Comparison of ENCODE assay signal across 21 cellular contexts in the genomic region with DNA sequence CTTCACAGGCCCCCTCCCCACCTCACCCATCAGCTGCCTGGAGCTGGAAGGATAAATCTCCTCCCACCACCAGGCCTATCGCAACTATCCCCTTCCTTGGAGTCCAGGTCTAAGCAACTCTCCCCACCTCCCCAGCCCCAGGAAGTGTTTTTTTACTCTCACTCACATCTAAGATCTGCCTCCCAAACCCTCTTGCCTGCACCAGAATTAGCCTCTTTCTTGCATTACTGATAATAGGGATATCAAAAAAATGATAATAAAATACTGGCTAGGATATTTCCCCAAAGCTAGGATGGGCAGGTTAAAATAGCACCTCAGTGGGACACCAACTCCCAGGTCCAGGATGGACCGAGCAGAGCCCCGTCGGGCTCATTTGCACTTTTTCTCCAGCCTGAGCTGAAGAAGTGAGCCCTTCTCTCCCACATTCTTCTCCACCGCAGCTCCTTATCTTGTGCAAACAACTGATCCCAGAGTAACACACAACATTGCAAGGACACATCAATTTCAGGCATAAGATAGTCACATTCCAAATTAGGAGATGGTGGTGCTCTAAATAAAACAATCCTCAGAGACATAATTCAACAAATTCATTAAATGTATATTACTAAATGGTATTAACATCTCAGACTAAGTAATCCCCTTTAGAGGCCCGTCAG. TPM values are rescaled to one million over a fixed set of nuclear protein-coding genes. Genes with fewer than 3 reads are reported as not detected.
DNase-seq lines count a peak whose midpoint lies in the region; ATAC-seq, FAIRE-seq and TF ChIP-seq lines count a peak whose summit lies in the region.
"Had no signal": no experiment of that assay in that cellular context is flagged by ENCODE, and none has a peak within 500 bp of the region (broad histone marks: within the 10 kb centered on the region; RNA-seq: fewer than 3 reads in every experiment).

No MANE protein-coding gene starts in this region.

- H3K9me3 ChIP-seq in K562 (replicated peaks; ENCODE audit: control insufficient read depth, insufficient read depth, low read depth, low read length): no peaks in the 10 kb centered on the region
- no peaks in the 10 kb centered on the region for H3K9me3 ChIP-seq in suprapubic skin

- no peak for FAIRE-seq in K562 (lab: Jason Lieb, UNC)
- FAIRE-seq: GM12892, H1 had no signal

- in situ Hi-C loops in K562 (cut with MboI): no loop called here

- H3K27me3 ChIP-seq in K562 (ENCODE audit: control insufficient read depth in 2 of 2, insufficient read depth in 2 of 2, low read length in 2 of 2): peaks cover 6 to 22% of the 10 kb centered on the region in 2 experiments; a peak in 4 of 5 replicates
- no peaks in the 10 kb centered on the region for H3K27me3 ChIP-seq in suprapubic skin
- H3K27me3 ChIP-seq: BLaER1 had no signal

- H3K79me2 ChIP-seq in K562 (ENCODE audit: control insufficient read depth, insufficient read depth, low read length): no peaks in the 10 kb centered on the region

- no peak overlapping the region for H3K4me2 ChIP-seq in K562 (ENCODE audit: insufficient read depth, low read length)
- H3K4me2 ChIP-seq: BLaER1 had no signal

- no peaks in the 10 kb centered on the region; a peak in 1 of 5 replicates for H3K4me1 ChIP-seq in K562 (replicated peaks in 1 of 2; ENCODE audit: control insufficient read depth in 2 of 2, insufficient read depth in 2 of 2, low read length in 2 of 2)
- no peaks in the 10 kb centered on the region for H3K4me1 ChIP-seq in suprapubic skin

- ATAC-seq in K562: no peak
- no peak for ATAC-seq in HG03460 (IDR thresholded peaks at IDR 0.05; ENCODE audit: unreplicated experiment)

- no peak overlapping the region for H2AFZ ChIP-seq in K562 (ENCODE audit: low read depth, low read length)

- TF ChIP-seq EP300 in K562 (IDR thresholded peaks at IDR 0.05; ENCODE audit: low read length) (no peak), suprapubic skin (IDR thresholded peaks at IDR 0.05) (no peak)

- DNase-seq in HuH-7 (ENCODE audit: low spot score): peak; percentile 17
- DNase-seq in K562 (ENCODE audit: extremely low read depth in 1 of 4, low spot score in 3 of 4): peak in 2 of 4 experiments; percentile 20 to 31
- peak; percentile 21 for DNase-seq in islet precursor cell
- DNase-seq in suprapubic skin (ENCODE audit: low spot score in 2 of 2): peak; percentile 9 to 11
- DNase-seq in NCI-H524 (lab: John Stamatoyannopoulos, UW): no peak
- no peak for DNase-seq in NCI-H1105 (lab: John Stamatoyannopoulos, UW)
- DNase-seq: 8988T; CD4-positive, alpha-beta memory T cell; DMS153; DMS79; GDM1; H9 had no signal

- no peaks in the 10 kb centered on the region for H3K36me3 ChIP-seq in K562 (ENCODE audit: control insufficient read depth, insufficient read depth, low read length)
- H3K36me3 ChIP-seq in suprapubic skin: no peaks in the 10 kb centered on the region
- H3K36me3 ChIP-seq: BLaER1 had no signal

- CTCF ChIA-PET in K562 (lab: Yijun Ruan, JAX; ENCODE audit: low intra/inter-chr PET ratio): no interaction called here

- intact Hi-C loops in K562 (cut with micrococcal nuclease): no loop called here

- no peak for TF ChIP-seq POLR2A in K562 (conservative IDR thresholded peaks at IDR 0.05)
- TF ChIP-seq POLR2A in suprapubic skin (IDR thresholded peaks at IDR 0.05): no peak

- H3K27ac ChIP-seq in K562 (ENCODE audit: extremely low read depth, low read depth, low read length) (no peak overlapping the region), suprapubic skin (no peak overlapping the region)
- H3K27ac ChIP-seq: BLaER1 had no signal

- H3K9me1 ChIP-seq in K562 (ENCODE audit: control insufficient read depth, insufficient read depth, low read length): no peaks in the 10 kb centered on the region

- no peak for TF ChIP-seq CTCF in K562 (IDR thresholded peaks at IDR 0.05 in 2 of 3, conservative IDR thresholded peaks at IDR 0.05 in 1 of 3; ENCODE audit: insufficient read depth in 2 of 3, low read depth in 1 of 3, low read length in 3 of 3)
- no peak for TF ChIP-seq CTCF in suprapubic skin (IDR thresholded peaks at IDR 0.05)

- POLR2A ChIA-PET in K562 (lab: Yijun Ruan, JAX): interaction anchor here (0.6 to 0.8 kb wide), 2 partner anchors 27 to 64 kb away, joined by 3 read pairs; no protein-coding TSS in a partner anchor

- no TSS peak for BruUV-seq in K562 (replicated peaks; lab: Mats Ljungman, UMichigan)

- no peak overlapping the region for H3K9ac ChIP-seq in K562 (ENCODE audit: insufficient read depth in 1 of 2, low read depth in 2 of 2, low read length in 2 of 2)
- H3K9ac ChIP-seq: BLaER1 had no signal

- H3K4me3 ChIP-seq in K562: no peak overlapping the region
- H3K4me3 ChIP-seq in suprapubic skin: no peak overlapping the region
- H3K4me3 ChIP-seq: BLaER1 had no signal

- TF ChIP-seq RAD21 in K562 (CRISPR knock-in tag; conservative IDR thresholded peaks at IDR 0.05 in 1 of 2, IDR thresholded peaks at IDR 0.05 in 1 of 2): no peak

- H4K20me1 ChIP-seq in K562 (replicated peaks; ENCODE audit: control insufficient read depth, insufficient read depth, low read length): no peaks in the 10 kb centered on the region
- H4K20me1 ChIP-seq: BLaER1 had no signal

- 2% methylated on average over 6 of the region's 6 CpGs for WGBS in K562 (ENCODE audit: insufficient coverage, low coverage, missing lambda C conversion rate)
- 86% methylated on average over 6 of the region's 6 CpGs for WGBS in suprapubic skin

TF ChIP-seq in K562, 482 proteins besides CTCF, POLR2A, EP300 and RAD21 (continues in another document):
- no peak for TF ChIP-seq HDAC2 (IDR thresholded peaks at IDR 0.05)
- TF ChIP-seq, protein P1, sequence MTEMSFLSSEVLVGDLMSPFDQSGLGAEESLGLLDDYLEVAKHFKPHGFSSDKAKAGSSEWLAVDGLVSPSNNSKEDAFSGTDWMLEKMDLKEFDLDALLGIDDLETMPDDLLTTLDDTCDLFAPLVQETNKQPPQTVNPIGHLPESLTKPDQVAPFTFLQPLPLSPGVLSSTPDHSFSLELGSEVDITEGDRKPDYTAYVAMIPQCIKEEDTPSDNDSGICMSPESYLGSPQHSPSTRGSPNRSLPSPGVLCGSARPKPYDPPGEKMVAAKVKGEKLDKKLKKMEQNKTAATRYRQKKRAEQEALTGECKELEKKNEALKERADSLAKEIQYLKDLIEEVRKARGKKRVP (CRISPR knock-in tag; IDR thresholded peaks at IDR 0.05): 0 out of 2 replicates have a peak, but pooled peaks have one; percentile 19
- no peak for TF ChIP-seq ESRRB (CRISPR knock-in tag; IDR thresholded peaks at IDR 0.05; ENCODE audit: borderline replicate concordance)
- no peak for TF ChIP-seq TAF15 (IDR thresholded peaks at IDR 0.05; ENCODE audit: low read depth, low read length)
- no peak for TF ChIP-seq POLR2B (IDR thresholded peaks at IDR 0.05; ENCODE audit: low read depth, partially characterized antibody)
- TF ChIP-seq GABPB1 (CRISPR knock-in tag; IDR thresholded peaks at IDR 0.05): no peak

RNA-seq across cellular contexts. Expression of a gene that starts 17.7 kb away (rescaled TPM):
- not detected in 2 replicates for total RNA-seq in K562 (2011; cell fraction: chromatin; rRNA removed; ENCODE audit: low replicate concordance)
- total RNA-seq in K562 (2011; cell fraction: nucleolus; rRNA removed): not detected in 2 replicates
- total RNA-seq in K562 (2011; cell fraction: nucleoplasm; rRNA removed): not detected in 2 replicates
- not detected in 2 replicates for total RNA-seq in K562 (2014; rRNA removed)
- not detected in 2 replicates for total RNA-seq in K562 (2014; rRNA removed; fragmentation: Illumina TruSeq; extraction: Trizol)
- total RNA-seq in K562 (2015; rRNA removed; fragmentation: Illumina TruSeq; extraction: Trizol): not detected in 2 replicates
- not detected in 2 replicates for total RNA-seq in K562 (2021)
- polyA plus RNA-seq in K562 (2011; rRNA removed): not detected in 2 replicates
- polyA plus RNA-seq in K562 (2011; cell fraction: cytosol; rRNA removed): not detected in 2 replicates
- polyA plus RNA-seq in K562 (2011; cell fraction: nucleus; rRNA removed): not detected in 2 replicates
- not detected in 2 replicates for polyA plus RNA-seq in K562 (2012)
- not detected in 2 replicates for polyA plus RNA-seq in K562 (2014; fragmentation: Illumina TruSeq; extraction: Trizol)
- not detected for polyA plus RNA-seq in K562 (2014; fragmentation: Nextera tagmentation; extraction: Ambion mirVana)
- not detected in 2 replicates for polyA plus RNA-seq in K562 (2014; rRNA removed)
- polyA minus RNA-seq in K562 (2011; rRNA and poly(A)+ RNA removed): not detected in 2 replicates
- polyA minus RNA-seq in K562 (2011; cell fraction: cytosol; rRNA and poly(A)+ RNA removed): not detected in 2 replicates
- polyA minus RNA-seq in K562 (2011; cell fraction: nucleus; rRNA and poly(A)+ RNA removed): not detected in 2 replicates
- not detected for total RNA-seq in suprapubic skin
- total RNA-seq: A673; CD4-positive, alpha-beta memory T cell; Daoy; H1; H9; HT-29 had no signal
- polyA plus RNA-seq: AG04450; CD14-positive monocyte; CD4-positive, alpha-beta memory T cell; H1 had no signal

RNA-seq across cellular contexts. Expression of a gene that starts 33.7 kb away (rescaled TPM):
- total RNA-seq in K562 (2011; cell fraction: chromatin; rRNA removed; ENCODE audit: low replicate concordance): 0.23 TPM in 1 of 2 replicates, not detected in the other
- 0.13 and 0.17 TPM in 2 replicates for total RNA-seq in K562 (2011; cell fraction: nucleolus; rRNA removed)
- total RNA-seq in K562 (2011; cell fraction: nucleoplasm; rRNA removed): 0.07 TPM in 1 of 2 replicates, not detected in the other
- total RNA-seq in K562 (2014; rRNA removed) (0.08 and 0.09 TPM in 2 replicates), K562 (2014; rRNA removed; fragmentation: Illumina TruSeq; extraction: Trizol) (not detected in 2 replicates), K562 (2015; rRNA removed; fragmentation: Illumina TruSeq; extraction: Trizol) (0.04 TPM in 1 of 2 replicates, not detected in the other), K562 (2021) (0.13 and 0.20 TPM in 2 replicates), suprapubic skin (1 to 10 TPM in 2 of 4 donors, under 1 TPM in 1, not detected in 1; 0.83 to 1.2 (median 1.1) TPM)
- polyA plus RNA-seq in K562 (2011; rRNA removed) (0.06 TPM in 1 of 2 replicates, not detected in the other), K562 (2014; fragmentation: Illumina TruSeq; extraction: Trizol) (not detected in 2 replicates), K562 (2014; fragmentation: Nextera tagmentation; extraction: Ambion mirVana) (under 1 TPM in 1 of 2 experiments, not detected in 1; 0.01 TPM), K562 (2014; rRNA removed) (0.08 TPM in 1 of 2 replicates, not detected in the other)
- polyA plus RNA-seq in K562 (2011; cell fraction: cytosol; rRNA removed): 0.19 TPM in 1 of 2 replicates, not detected in the other
- polyA plus RNA-seq in K562 (2011; cell fraction: nucleus; rRNA removed): 0.06 TPM in 1 of 2 replicates, not detected in the other
- 0.01 and 0.04 TPM in 2 replicates for polyA plus RNA-seq in K562 (2012)
- polyA minus RNA-seq in K562 (2011; rRNA and poly(A)+ RNA removed): not detected in 2 replicates
- polyA minus RNA-seq in K562 (2011; cell fraction: cytosol; rRNA and poly(A)+ RNA removed): not detected in 2 replicates
- 0.13 TPM in 1 of 2 replicates, not detected in the other for polyA minus RNA-seq in K562 (2011; cell fraction: nucleus; rRNA and poly(A)+ RNA removed)
- total RNA-seq: CD4-positive, alpha-beta memory T cell; HT-29 had no signal
- polyA plus RNA-seq: CD14-positive monocyte; CD4-positive, alpha-beta memory T cell had no signal

Comparison
In these comparisons a context has a peak if more than half of its experiments do, and no peak if none do; other contexts are left out.
1. DNase-seq: peak in HuH-7 (single experiment), islet precursor cell (single experiment) and suprapubic skin (2 of 2); none in NCI-H524 (0 of 2) and NCI-H1105 (single experiment).